1 cellular context compared by ENCODE assay signal in genomic region chr7:4797858-4798705, GRCh38.
TF ChIP-seq lines count a peak whose summit lies in the region.

No MANE protein-coding gene starts in this region.

TF ChIP-seq in GM23338, 12 proteins besides CTCF, POLR2A, EP300 and RAD21 (continued from another document):
- TF ChIP-seq ZNF462 (CRISPR knock-in tag; IDR thresholded peaks at IDR 0.05): no peak
- no peak for TF ChIP-seq POLR2AphosphoS5 (IDR thresholded peaks at IDR 0.05; ENCODE audit: low read depth)
- TF ChIP-seq EZH2phosphoT487 (IDR thresholded peaks at IDR 0.05; ENCODE audit: unreplicated experiment): no peak
- TF ChIP-seq ZNF114 (CRISPR knock-in tag; IDR thresholded peaks at IDR 0.05): no peak
